In genomic region chr6:33248643-33248931, GRCh38 we compare ENCODE assay signal across 8 cellular contexts. TPM values are rescaled to one million over a fixed set of nuclear protein-coding genes. Genes with fewer than 3 reads are reported as not detected.
DNase-seq lines count a peak whose midpoint lies in the region; ATAC-seq, FAIRE-seq and TF ChIP-seq lines count a peak whose summit lies in the region.

No MANE protein-coding gene starts in this region.

- ATAC-seq in GM21717 (IDR thresholded peaks at IDR 0.05; ENCODE audit: unreplicated experiment) (peak; percentile 16), HepG2 (peak; percentile 2)

- H3K36me3 ChIP-seq in CD8-positive, alpha-beta memory T cell (ENCODE audit: insufficient read depth, low read length), result peaks cover 7% of the 10 kb centered on the region
- H3K36me3 ChIP-seq in HepG2 (replicated peaks in 1 of 2; ENCODE audit: control insufficient read depth in 1 of 2, insufficient read depth in 2 of 2, low read length in 2 of 2) (peaks cover 0 to 2% of the 10 kb centered on the region in 2 experiments; a peak in 3 of 5 replicates), suprapubic skin (peaks cover 17% of the 10 kb centered on the region)

- in situ Hi-C loops in HepG2 (cut with HindIII; ENCODE audit: extremely low pct_ligation_motif_present, low pct_unique_long_range_greater_than_20kb), result loop anchor here (5.0 kb wide), 4 partner anchors 46 to 231 kb away; partner anchors contain the start of genes HSD17B8, RXRB and SLC39A7

- TF ChIP-seq CTCF in MCF 10A (IDR thresholded peaks at IDR 0.05; ENCODE audit: unreplicated experiment) (no peak), HepG2 (CRISPR knock-in tag; IDR thresholded peaks at IDR 0.05) (no peak; the same call in 1 of the 2 replicates), suprapubic skin (IDR thresholded peaks at IDR 0.05) (no peak)

- peak overlapping the region; percentile 82 to 96 (median 89) for H3K4me3 Mint-ChIP-seq in CD8-positive, alpha-beta memory T cell
- peak overlapping the region; percentile 82 for H3K4me3 Mint-ChIP-seq in MCF 10A (ENCODE audit: unreplicated experiment)

- no peaks in the 10 kb centered on the region for H4K20me1 ChIP-seq in HepG2 (ENCODE audit: insufficient read depth, low read length)

- H3K27ac ChIP-seq in CD8-positive, alpha-beta memory T cell (ENCODE audit: low read depth, low read length), result peak overlapping the region; percentile 90
- peak overlapping the region; percentile 81 for H3K27ac ChIP-seq in HepG2 (ENCODE audit: extremely low read length, insufficient read depth, low read length)
- H3K27ac ChIP-seq in suprapubic skin, result peak overlapping the region; percentile 96

- TF ChIP-seq EP300 in HepG2 (IDR thresholded peaks at IDR 0.05; ENCODE audit: low read depth in 2 of 2, low read length in 2 of 2) (no peak), HepG2 (CRISPR knock-in tag; IDR thresholded peaks at IDR 0.05; ENCODE audit: borderline replicate concordance) (no peak), suprapubic skin (IDR thresholded peaks at IDR 0.05) (no peak)

- peak; percentile 1; the same call in 1 of the 2 replicates for TF ChIP-seq RAD21 in HepG2 (CRISPR knock-in tag; IDR thresholded peaks at IDR 0.05)

- H3K27ac Mint-ChIP-seq in CD8-positive, alpha-beta memory T cell, result peak overlapping the region; percentile 95 to 99 (median 98)
- peak overlapping the region; percentile 70 for H3K27ac Mint-ChIP-seq in MCF 10A (ENCODE audit: low read depth, unreplicated experiment)

- peak overlapping the region; percentile 70 for H3K4me3 ChIP-seq in CD8-positive, alpha-beta memory T cell (ENCODE audit: low read length)
- H3K4me3 ChIP-seq in HepG2 (replicated peaks in 1 of 3; ENCODE audit: insufficient read depth in 1 of 3, low read depth in 2 of 3, low read length in 3 of 3) (peak overlapping the region; percentile 51 to 89 (median 64)), suprapubic skin (peak overlapping the region; percentile 71)

- H3K9me3 ChIP-seq in CD8-positive, alpha-beta memory T cell (ENCODE audit: low read length), result no peaks in the 10 kb centered on the region
- no peaks in the 10 kb centered on the region for H3K9me3 ChIP-seq in HepG2 (ENCODE audit: low read length)
- no peaks in the 10 kb centered on the region for H3K9me3 ChIP-seq in suprapubic skin

- peak overlapping the region; percentile 75 for H3K9ac ChIP-seq in HepG2 (ENCODE audit: insufficient read depth, low read depth, low read length)

- peaks cover 0 to 27% (median 13%) of the 10 kb centered on the region in 3 donors for H3K36me3 Mint-ChIP-seq in CD8-positive, alpha-beta memory T cell
- H3K36me3 Mint-ChIP-seq in MCF 10A (ENCODE audit: insufficient read depth, unreplicated experiment), result peaks cover 41% of the 10 kb centered on the region

- no peaks in the 10 kb centered on the region for H3K79me2 ChIP-seq in HepG2 (ENCODE audit: insufficient read depth, low read length)

- H3K27me3 Mint-ChIP-seq in CD8-positive, alpha-beta memory T cell, result peaks cover 2 to 4% of the 10 kb centered on the region in 2 donors
- peaks cover 5% of the 10 kb centered on the region for H3K27me3 Mint-ChIP-seq in MCF 10A (ENCODE audit: insufficient read depth, unreplicated experiment)

- H3K4me2 ChIP-seq in HepG2 (ENCODE audit: low read depth, low read length), result peak overlapping the region; percentile 100

- WGBS in HepG2 (ENCODE audit: low lambda C conversion rate), result 2% methylated on average over 18 of the region's 18 CpGs
- under 1% methylated on average over 14 of the region's 18 CpGs for WGBS in suprapubic skin

- no peaks in the 10 kb centered on the region for H3K9me3 Mint-ChIP-seq in CD8-positive, alpha-beta memory T cell
- H3K9me3 Mint-ChIP-seq in MCF 10A (ENCODE audit: unreplicated experiment), result no peaks in the 10 kb centered on the region

- TF ChIP-seq POLR2A in HepG2 (IDR thresholded peaks at IDR 0.05; ENCODE audit: insufficient read depth in 1 of 2, low read depth in 2 of 2, low read length in 2 of 2) (no peak), suprapubic skin (IDR thresholded peaks at IDR 0.05) (no peak)

- intact Hi-C loops in MCF 10A (cut with micrococcal nuclease), result loop anchor here (1.0 to 2.0 kb wide), 5 partner anchors 40 to 234 kb away; partner anchors contain the start of genes RING1, RXRB and SLC39A7
- intact Hi-C loops in HepG2 (cut with micrococcal nuclease; ENCODE audit: unreplicated experiment), result loop anchor here (2.0 kb wide), 4 partner anchors 48 to 234 kb away; partner anchors contain the start of genes RXRB and SLC39A7

- no peak for FAIRE-seq in HepG2 (lab: Jason Lieb, UNC)

- peak in 1 of 5 donors; percentile 18 for DNase-seq in CD8-positive, alpha-beta memory T cell
- DNase-seq in NCI-H526 treated with DMSO at 0.1 percent for 48 hours (lab: John Stamatoyannopoulos, UW), result peak; percentile 71
- no peak for DNase-seq in MCF 10A (ENCODE audit: unreplicated experiment)
- DNase-seq in HepG2 (ENCODE audit: low spot score), result no peak
- DNase-seq in suprapubic skin (ENCODE audit: low spot score in 2 of 2), result no peak
- no peak for DNase-seq in AG08396 (ENCODE audit: low spot score)
- DNase-seq in AML-193 (lab: John Stamatoyannopoulos, UW), result no peak

- POLR2A ChIA-PET in CD8-positive, alpha-beta memory T cell (lab: Charles Lee), result interaction anchor here (0.5 to 4.4 kb wide), 12 partner anchors 22 to 532 kb away, joined by 3 to 24 read pairs (median 8); partner anchors contain the start of genes B3GALT4, HSD17B8, RGL2 and RING1
- POLR2A ChIA-PET in MCF 10A (lab: Yijun Ruan, JAX) (interaction anchor here (0.7 to 5.5 kb wide), 25 partner anchors 8 to 349 kb away, joined by 3 to 110 read pairs (median 6); partner anchors contain the start of genes B3GALT4, BRD2, HSD17B8 and PFDN6), HepG2 (lab: Yijun Ruan, JAX) (interaction anchor here (0.8 to 5.1 kb wide), 20 partner anchors 10 to 277 kb away, joined by 3 to 94 read pairs (median 6); partner anchors contain the start of genes HSD17B8, PFDN6, RING1 and RPS18)

- H2AFZ ChIP-seq in HepG2 (ENCODE audit: low read length), result peak overlapping the region; percentile 22

- BruUV-seq in MCF 10A (replicated peaks; lab: Mats Ljungman, UMichigan), result TSS peak; percentile 29
- TSS peak; percentile 82 for BruUV-seq in HepG2 (replicated peaks; lab: Mats Ljungman, UMichigan)

- peaks cover 32 to 42% (median 38%) of the 10 kb centered on the region in 3 donors for H3K4me1 Mint-ChIP-seq in CD8-positive, alpha-beta memory T cell
- H3K4me1 Mint-ChIP-seq in MCF 10A (ENCODE audit: insufficient read depth, unreplicated experiment), result peaks cover 22% of the 10 kb centered on the region

- peaks cover 24% of the 10 kb centered on the region for H3K4me1 ChIP-seq in CD8-positive, alpha-beta memory T cell (ENCODE audit: insufficient read depth, low read length)
- H3K4me1 ChIP-seq in HepG2 (ENCODE audit: insufficient read depth, low read length) (peaks cover 29% of the 10 kb centered on the region), suprapubic skin (peaks cover 34% of the 10 kb centered on the region)

- CTCF ChIA-PET in CD8-positive, alpha-beta memory T cell (lab: Charles Lee), result interaction anchor here (0.7 to 4.8 kb wide), 46 partner anchors 10 to 277 kb away, joined by 3 to 101 read pairs (median 5); partner anchors contain the start of genes B3GALT4, CUTA, HLA-DPA1 and HLA-DPB1
- CTCF ChIA-PET in MCF 10A (lab: Yijun Ruan, JAX) (interaction anchor here (0.7 to 2.8 kb wide), 38 partner anchors 9 to 925 kb away, joined by 3 to 31 read pairs (median 5); partner anchors contain the start of genes HSD17B8, RPS18 and VPS52), HepG2 (lab: Yijun Ruan, JAX; ENCODE audit: low intra/inter-chr PET ratio, low total read pairs) (interaction anchor here (1.0 to 3.1 kb wide), 9 partner anchors 44 to 234 kb away, joined by 4 to 19 read pairs (median 6); partner anchors contain the start of genes HSD17B8, RXRB and SLC39A7)

- no peaks in the 10 kb centered on the region for H3K27me3 ChIP-seq in CD8-positive, alpha-beta memory T cell (ENCODE audit: insufficient read depth, low read length, poor library complexity, severe bottlenecking)
- H3K27me3 ChIP-seq in HepG2 (ENCODE audit: control insufficient read depth in 1 of 2, insufficient read depth in 2 of 2, low read length in 2 of 2), result no peaks in the 10 kb centered on the region; a peak in 1 of 5 replicates
- no peaks in the 10 kb centered on the region for H3K27me3 ChIP-seq in suprapubic skin

RNA-seq across cellular contexts. Expression of gene VPS52, which starts 23.1 kb away (rescaled TPM):
- 10 to 100 TPM; 57.2 to 58.5 TPM for total RNA-seq in CD8-positive, alpha-beta memory T cell
- 13.4 TPM for polyA plus RNA-seq in CD8-positive, alpha-beta memory T cell
- 47.8 and 49.7 TPM in 2 replicates for total RNA-seq in MCF 10A (2022)
- total RNA-seq in HepG2 (2016; rRNA removed; fragmentation: Illumina TruSeq; extraction: Trizol), result 40.2 and 48.9 TPM in 2 replicates
- total RNA-seq in HepG2 (2016; cell fraction: cytosol; rRNA removed; fragmentation: Illumina TruSeq; extraction: Trizol; ENCODE audit: low read depth), result 11.2 and 14.6 TPM in 2 replicates
- 39.4 and 49.1 TPM in 2 replicates for total RNA-seq in HepG2 (2016; cell fraction: insoluble cytoplasmic fraction; rRNA removed; fragmentation: Illumina TruSeq; extraction: Trizol)
- total RNA-seq in HepG2 (2016; cell fraction: membrane; rRNA removed; fragmentation: Illumina TruSeq; extraction: Trizol), result 14.0 and 14.2 TPM in 2 replicates
- 68.2 and 68.8 TPM in 2 replicates for total RNA-seq in HepG2 (2016; cell fraction: nucleus; rRNA removed; fragmentation: Illumina TruSeq; extraction: Trizol)
- polyA plus RNA-seq in HepG2 (2011; rRNA removed), result 85.5 and 87.0 TPM in 2 replicates
- 33.2 and 41.8 TPM in 2 replicates for polyA plus RNA-seq in HepG2 (2011; cell fraction: cytosol; rRNA removed)
- 321 and 354 TPM in 2 replicates for polyA plus RNA-seq in HepG2 (2011; cell fraction: nucleus; rRNA removed)
- 31.6 and 39.3 TPM in 2 replicates for polyA plus RNA-seq in HepG2 (2012)
- 3.3 and 4.1 TPM in 2 replicates for polyA plus RNA-seq in HepG2 (2016; cell fraction: cytosol; fragmentation: Illumina TruSeq; extraction: Trizol; ENCODE audit: low read depth)
- polyA plus RNA-seq in HepG2 (2016; cell fraction: insoluble cytoplasmic fraction; fragmentation: Illumina TruSeq; extraction: Trizol; ENCODE audit: low read depth), result 37.1 and 40.7 TPM in 2 replicates
- polyA plus RNA-seq in HepG2 (2016; cell fraction: membrane; fragmentation: Illumina TruSeq; extraction: Trizol; ENCODE audit: low read depth), result 6.8 and 9.6 TPM in 2 replicates
- 97.7 and 115 TPM in 2 replicates for polyA plus RNA-seq in HepG2 (2016; cell fraction: nucleus; fragmentation: Illumina TruSeq; extraction: Trizol; ENCODE audit: insufficient read depth, low read depth)
- 174 and 183 TPM in 2 replicates for polyA minus RNA-seq in HepG2 (2011; rRNA and poly(A)+ RNA removed; ENCODE audit: low replicate concordance)
- 19.5 and 26.3 TPM in 2 replicates for polyA minus RNA-seq in HepG2 (2011; cell fraction: cytosol; rRNA and poly(A)+ RNA removed)
- polyA minus RNA-seq in HepG2 (2011; cell fraction: nucleus; rRNA and poly(A)+ RNA removed), result 155 and 193 TPM in 2 replicates
- 10 to 100 TPM; 44.4 to 75.1 (median 59.0) TPM for total RNA-seq in suprapubic skin

RNA-seq across cellular contexts. Expression of gene RPS18, which starts 23.3 kb away (rescaled TPM):
- 1,000 to 10,000 TPM; 3,797 to 3,852 TPM for total RNA-seq in CD8-positive, alpha-beta memory T cell
- polyA plus RNA-seq in CD8-positive, alpha-beta memory T cell, result 7,106 TPM
- total RNA-seq in MCF 10A (2022), result 4,063 and 4,680 TPM in 2 replicates
- total RNA-seq in HepG2 (2016; rRNA removed; fragmentation: Illumina TruSeq; extraction: Trizol), result 3,896 and 4,448 TPM in 2 replicates
- 6,850 and 8,085 TPM in 2 replicates for total RNA-seq in HepG2 (2016; cell fraction: cytosol; rRNA removed; fragmentation: Illumina TruSeq; extraction: Trizol; ENCODE audit: low read depth)
- total RNA-seq in HepG2 (2016; cell fraction: insoluble cytoplasmic fraction; rRNA removed; fragmentation: Illumina TruSeq; extraction: Trizol), result 4,025 and 4,526 TPM in 2 replicates
- 9,877 and 10,431 TPM in 2 replicates for total RNA-seq in HepG2 (2016; cell fraction: membrane; rRNA removed; fragmentation: Illumina TruSeq; extraction: Trizol)
- 1,435 and 1,506 TPM in 2 replicates for total RNA-seq in HepG2 (2016; cell fraction: nucleus; rRNA removed; fragmentation: Illumina TruSeq; extraction: Trizol)
- 5,415 and 5,806 TPM in 2 replicates for polyA plus RNA-seq in HepG2 (2011; rRNA removed)
- polyA plus RNA-seq in HepG2 (2011; cell fraction: cytosol; rRNA removed), result 7,892 and 7,910 TPM in 2 replicates
- 1,928 and 2,149 TPM in 2 replicates for polyA plus RNA-seq in HepG2 (2011; cell fraction: nucleus; rRNA removed)
- 4,895 and 7,078 TPM in 2 replicates for polyA plus RNA-seq in HepG2 (2012)
- 7,234 and 7,986 TPM in 2 replicates for polyA plus RNA-seq in HepG2 (2016; cell fraction: cytosol; fragmentation: Illumina TruSeq; extraction: Trizol; ENCODE audit: low read depth)
- 4,048 and 4,456 TPM in 2 replicates for polyA plus RNA-seq in HepG2 (2016; cell fraction: insoluble cytoplasmic fraction; fragmentation: Illumina TruSeq; extraction: Trizol; ENCODE audit: low read depth)
- 9,329 and 9,343 TPM in 2 replicates for polyA plus RNA-seq in HepG2 (2016; cell fraction: membrane; fragmentation: Illumina TruSeq; extraction: Trizol; ENCODE audit: low read depth)
- polyA plus RNA-seq in HepG2 (2016; cell fraction: nucleus; fragmentation: Illumina TruSeq; extraction: Trizol; ENCODE audit: insufficient read depth, low read depth), result 2,456 and 2,595 TPM in 2 replicates
- 1,646 and 2,177 TPM in 2 replicates for polyA minus RNA-seq in HepG2 (2011; rRNA and poly(A)+ RNA removed; ENCODE audit: low replicate concordance)
- polyA minus RNA-seq in HepG2 (2011; cell fraction: cytosol; rRNA and poly(A)+ RNA removed), result 879 and 1,018 TPM in 2 replicates
- polyA minus RNA-seq in HepG2 (2011; cell fraction: nucleus; rRNA and poly(A)+ RNA removed), result 337 and 498 TPM in 2 replicates
- 1,000 to 10,000 TPM; 2,261 to 4,381 (median 4,042) TPM for total RNA-seq in suprapubic skin

RNA-seq across cellular contexts. Expression of gene B3GALT4, which starts 28.3 kb away (rescaled TPM):
- 1 to 10 TPM; 6.1 to 7.0 TPM for total RNA-seq in CD8-positive, alpha-beta memory T cell
- 35.3 TPM for polyA plus RNA-seq in CD8-positive, alpha-beta memory T cell
- total RNA-seq in MCF 10A (2022), result 0.37 and 0.58 TPM in 2 replicates
- 0.27 TPM in 1 of 2 replicates, not detected in the other for total RNA-seq in HepG2 (2016; rRNA removed; fragmentation: Illumina TruSeq; extraction: Trizol)
- total RNA-seq in HepG2 (2016; cell fraction: cytosol; rRNA removed; fragmentation: Illumina TruSeq; extraction: Trizol; ENCODE audit: low read depth), result not detected in 2 replicates
- total RNA-seq in HepG2 (2016; cell fraction: insoluble cytoplasmic fraction; rRNA removed; fragmentation: Illumina TruSeq; extraction: Trizol), result 0.19 TPM in 1 of 2 replicates, not detected in the other
- not detected in 2 replicates for total RNA-seq in HepG2 (2016; cell fraction: membrane; rRNA removed; fragmentation: Illumina TruSeq; extraction: Trizol)
- 0.37 and 0.56 TPM in 2 replicates for total RNA-seq in HepG2 (2016; cell fraction: nucleus; rRNA removed; fragmentation: Illumina TruSeq; extraction: Trizol)
- 0.04 TPM in 1 of 2 replicates, not detected in the other for polyA plus RNA-seq in HepG2 (2011; rRNA removed)
- polyA plus RNA-seq in HepG2 (2011; cell fraction: cytosol; rRNA removed), result not detected in 2 replicates
- polyA plus RNA-seq in HepG2 (2011; cell fraction: nucleus; rRNA removed), result 0.26 and 0.31 TPM in 2 replicates
- 0.27 TPM in 1 of 2 replicates, not detected in the other for polyA plus RNA-seq in HepG2 (2012)
- not detected in 2 replicates for polyA plus RNA-seq in HepG2 (2016; cell fraction: cytosol; fragmentation: Illumina TruSeq; extraction: Trizol; ENCODE audit: low read depth)
- not detected in 2 replicates for polyA plus RNA-seq in HepG2 (2016; cell fraction: insoluble cytoplasmic fraction; fragmentation: Illumina TruSeq; extraction: Trizol; ENCODE audit: low read depth)
- polyA plus RNA-seq in HepG2 (2016; cell fraction: membrane; fragmentation: Illumina TruSeq; extraction: Trizol; ENCODE audit: low read depth), result not detected in 2 replicates
- polyA plus RNA-seq in HepG2 (2016; cell fraction: nucleus; fragmentation: Illumina TruSeq; extraction: Trizol; ENCODE audit: insufficient read depth, low read depth), result not detected in 2 replicates
- polyA minus RNA-seq in HepG2 (2011; rRNA and poly(A)+ RNA removed; ENCODE audit: low replicate concordance), result 0.46 and 1.4 TPM in 2 replicates
- not detected in 2 replicates for polyA minus RNA-seq in HepG2 (2011; cell fraction: cytosol; rRNA and poly(A)+ RNA removed)
- 2.2 and 2.6 TPM in 2 replicates for polyA minus RNA-seq in HepG2 (2011; cell fraction: nucleus; rRNA and poly(A)+ RNA removed)
- 10 to 100 TPM; 16.6 to 26.2 (median 18.2) TPM for total RNA-seq in suprapubic skin

RNA-seq across cellular contexts. Expression of gene RING1, which starts 40.3 kb away (rescaled TPM):
- total RNA-seq in CD8-positive, alpha-beta memory T cell, result 10 to 100 TPM; 43.1 to 47.0 TPM
- polyA plus RNA-seq in CD8-positive, alpha-beta memory T cell, result 10.1 TPM
- 45.4 and 48.3 TPM in 2 replicates for total RNA-seq in MCF 10A (2022)
- 19.8 and 23.9 TPM in 2 replicates for total RNA-seq in HepG2 (2016; rRNA removed; fragmentation: Illumina TruSeq; extraction: Trizol)
- 10.0 and 10.7 TPM in 2 replicates for total RNA-seq in HepG2 (2016; cell fraction: cytosol; rRNA removed; fragmentation: Illumina TruSeq; extraction: Trizol; ENCODE audit: low read depth)
- total RNA-seq in HepG2 (2016; cell fraction: insoluble cytoplasmic fraction; rRNA removed; fragmentation: Illumina TruSeq; extraction: Trizol), result 18.4 and 25.4 TPM in 2 replicates
- total RNA-seq in HepG2 (2016; cell fraction: membrane; rRNA removed; fragmentation: Illumina TruSeq; extraction: Trizol), result 17.3 and 21.2 TPM in 2 replicates
- total RNA-seq in HepG2 (2016; cell fraction: nucleus; rRNA removed; fragmentation: Illumina TruSeq; extraction: Trizol), result 12.2 and 16.1 TPM in 2 replicates
- polyA plus RNA-seq in HepG2 (2011; rRNA removed), result 33.6 and 42.9 TPM in 2 replicates
- 23.2 and 29.0 TPM in 2 replicates for polyA plus RNA-seq in HepG2 (2011; cell fraction: cytosol; rRNA removed)
- polyA plus RNA-seq in HepG2 (2011; cell fraction: nucleus; rRNA removed), result 93.0 and 104 TPM in 2 replicates
- polyA plus RNA-seq in HepG2 (2012), result 32.2 and 34.6 TPM in 2 replicates
- polyA plus RNA-seq in HepG2 (2016; cell fraction: cytosol; fragmentation: Illumina TruSeq; extraction: Trizol; ENCODE audit: low read depth), result 14.4 and 19.7 TPM in 2 replicates
- 31.5 and 40.1 TPM in 2 replicates for polyA plus RNA-seq in HepG2 (2016; cell fraction: insoluble cytoplasmic fraction; fragmentation: Illumina TruSeq; extraction: Trizol; ENCODE audit: low read depth)
- polyA plus RNA-seq in HepG2 (2016; cell fraction: membrane; fragmentation: Illumina TruSeq; extraction: Trizol; ENCODE audit: low read depth), result 23.8 and 28.0 TPM in 2 replicates
- polyA plus RNA-seq in HepG2 (2016; cell fraction: nucleus; fragmentation: Illumina TruSeq; extraction: Trizol; ENCODE audit: insufficient read depth, low read depth), result 56.0 and 58.2 TPM in 2 replicates
- 22.4 and 30.2 TPM in 2 replicates for polyA minus RNA-seq in HepG2 (2011; rRNA and poly(A)+ RNA removed; ENCODE audit: low replicate concordance)
- polyA minus RNA-seq in HepG2 (2011; cell fraction: cytosol; rRNA and poly(A)+ RNA removed), result 10.9 and 13.5 TPM in 2 replicates
- polyA minus RNA-seq in HepG2 (2011; cell fraction: nucleus; rRNA and poly(A)+ RNA removed), result 8.4 and 9.9 TPM in 2 replicates
- 10 to 100 TPM; 11.5 to 18.1 (median 14.9) TPM for total RNA-seq in suprapubic skin

RNA-seq across cellular contexts. Expression of gene WDR46, which starts 40.5 kb away (rescaled TPM):
- 100 to 1,000 TPM; 112 to 117 TPM for total RNA-seq in CD8-positive, alpha-beta memory T cell
- polyA plus RNA-seq in CD8-positive, alpha-beta memory T cell, result 76.0 TPM
- total RNA-seq in MCF 10A (2022) (53.1 and 57.0 TPM in 2 replicates), HepG2 (2016; rRNA removed; fragmentation: Illumina TruSeq; extraction: Trizol) (99.9 and 105 TPM in 2 replicates), suprapubic skin (10 to 100 TPM; 41.3 to 67.2 (median 50.2) TPM)
- total RNA-seq in HepG2 (2016; cell fraction: cytosol; rRNA removed; fragmentation: Illumina TruSeq; extraction: Trizol; ENCODE audit: low read depth), result 34.0 and 45.3 TPM in 2 replicates
- total RNA-seq in HepG2 (2016; cell fraction: insoluble cytoplasmic fraction; rRNA removed; fragmentation: Illumina TruSeq; extraction: Trizol), result 93.2 and 108 TPM in 2 replicates
- 44.8 and 48.1 TPM in 2 replicates for total RNA-seq in HepG2 (2016; cell fraction: membrane; rRNA removed; fragmentation: Illumina TruSeq; extraction: Trizol)
- 67.1 and 84.6 TPM in 2 replicates for total RNA-seq in HepG2 (2016; cell fraction: nucleus; rRNA removed; fragmentation: Illumina TruSeq; extraction: Trizol)
- polyA plus RNA-seq in HepG2 (2011; rRNA removed), result 47.4 and 54.6 TPM in 2 replicates
- 33.7 and 44.0 TPM in 2 replicates for polyA plus RNA-seq in HepG2 (2011; cell fraction: cytosol; rRNA removed)
- 100 and 101 TPM in 2 replicates for polyA plus RNA-seq in HepG2 (2011; cell fraction: nucleus; rRNA removed)
- 40.9 and 53.3 TPM in 2 replicates for polyA plus RNA-seq in HepG2 (2012)
- polyA plus RNA-seq in HepG2 (2016; cell fraction: cytosol; fragmentation: Illumina TruSeq; extraction: Trizol; ENCODE audit: low read depth), result 30.0 and 32.0 TPM in 2 replicates
- polyA plus RNA-seq in HepG2 (2016; cell fraction: insoluble cytoplasmic fraction; fragmentation: Illumina TruSeq; extraction: Trizol; ENCODE audit: low read depth), result 82.3 and 87.5 TPM in 2 replicates
- polyA plus RNA-seq in HepG2 (2016; cell fraction: membrane; fragmentation: Illumina TruSeq; extraction: Trizol; ENCODE audit: low read depth), result 32.2 and 32.4 TPM in 2 replicates
- polyA plus RNA-seq in HepG2 (2016; cell fraction: nucleus; fragmentation: Illumina TruSeq; extraction: Trizol; ENCODE audit: insufficient read depth, low read depth), result 115 and 128 TPM in 2 replicates
- polyA minus RNA-seq in HepG2 (2011; rRNA and poly(A)+ RNA removed; ENCODE audit: low replicate concordance), result 106 and 108 TPM in 2 replicates
- polyA minus RNA-seq in HepG2 (2011; cell fraction: cytosol; rRNA and poly(A)+ RNA removed), result 39.5 and 44.8 TPM in 2 replicates
- polyA minus RNA-seq in HepG2 (2011; cell fraction: nucleus; rRNA and poly(A)+ RNA removed), result 38.6 and 63.3 TPM in 2 replicates
